In the genomic region with DNA sequence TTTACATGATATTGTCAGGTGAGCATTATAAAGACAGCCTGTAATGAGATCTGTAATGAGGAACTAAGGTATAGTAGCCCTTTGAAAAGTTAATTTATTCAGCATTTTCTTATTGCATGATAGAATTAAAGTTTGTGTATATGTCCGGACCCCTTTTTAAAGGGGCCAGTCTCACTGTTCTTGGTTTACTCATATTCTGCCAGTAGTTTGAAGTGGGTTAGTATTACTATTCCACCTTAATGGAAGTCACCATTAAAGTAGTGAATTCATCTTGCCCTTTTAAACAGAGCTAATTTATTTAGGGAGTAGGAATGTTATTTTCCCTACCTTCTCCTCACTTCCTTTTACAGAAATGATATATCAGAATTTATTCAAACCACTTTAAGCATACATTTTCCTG, we compare ENCODE assay signal across 1 cellular context.
TF ChIP-seq lines count a peak whose summit lies in the region.

No MANE protein-coding gene starts in this region.

TF ChIP-seq in GM23338, 12 proteins besides CTCF, POLR2A, EP300 and RAD21 (continued from another document):
- TF ChIP-seq, protein P1, sequence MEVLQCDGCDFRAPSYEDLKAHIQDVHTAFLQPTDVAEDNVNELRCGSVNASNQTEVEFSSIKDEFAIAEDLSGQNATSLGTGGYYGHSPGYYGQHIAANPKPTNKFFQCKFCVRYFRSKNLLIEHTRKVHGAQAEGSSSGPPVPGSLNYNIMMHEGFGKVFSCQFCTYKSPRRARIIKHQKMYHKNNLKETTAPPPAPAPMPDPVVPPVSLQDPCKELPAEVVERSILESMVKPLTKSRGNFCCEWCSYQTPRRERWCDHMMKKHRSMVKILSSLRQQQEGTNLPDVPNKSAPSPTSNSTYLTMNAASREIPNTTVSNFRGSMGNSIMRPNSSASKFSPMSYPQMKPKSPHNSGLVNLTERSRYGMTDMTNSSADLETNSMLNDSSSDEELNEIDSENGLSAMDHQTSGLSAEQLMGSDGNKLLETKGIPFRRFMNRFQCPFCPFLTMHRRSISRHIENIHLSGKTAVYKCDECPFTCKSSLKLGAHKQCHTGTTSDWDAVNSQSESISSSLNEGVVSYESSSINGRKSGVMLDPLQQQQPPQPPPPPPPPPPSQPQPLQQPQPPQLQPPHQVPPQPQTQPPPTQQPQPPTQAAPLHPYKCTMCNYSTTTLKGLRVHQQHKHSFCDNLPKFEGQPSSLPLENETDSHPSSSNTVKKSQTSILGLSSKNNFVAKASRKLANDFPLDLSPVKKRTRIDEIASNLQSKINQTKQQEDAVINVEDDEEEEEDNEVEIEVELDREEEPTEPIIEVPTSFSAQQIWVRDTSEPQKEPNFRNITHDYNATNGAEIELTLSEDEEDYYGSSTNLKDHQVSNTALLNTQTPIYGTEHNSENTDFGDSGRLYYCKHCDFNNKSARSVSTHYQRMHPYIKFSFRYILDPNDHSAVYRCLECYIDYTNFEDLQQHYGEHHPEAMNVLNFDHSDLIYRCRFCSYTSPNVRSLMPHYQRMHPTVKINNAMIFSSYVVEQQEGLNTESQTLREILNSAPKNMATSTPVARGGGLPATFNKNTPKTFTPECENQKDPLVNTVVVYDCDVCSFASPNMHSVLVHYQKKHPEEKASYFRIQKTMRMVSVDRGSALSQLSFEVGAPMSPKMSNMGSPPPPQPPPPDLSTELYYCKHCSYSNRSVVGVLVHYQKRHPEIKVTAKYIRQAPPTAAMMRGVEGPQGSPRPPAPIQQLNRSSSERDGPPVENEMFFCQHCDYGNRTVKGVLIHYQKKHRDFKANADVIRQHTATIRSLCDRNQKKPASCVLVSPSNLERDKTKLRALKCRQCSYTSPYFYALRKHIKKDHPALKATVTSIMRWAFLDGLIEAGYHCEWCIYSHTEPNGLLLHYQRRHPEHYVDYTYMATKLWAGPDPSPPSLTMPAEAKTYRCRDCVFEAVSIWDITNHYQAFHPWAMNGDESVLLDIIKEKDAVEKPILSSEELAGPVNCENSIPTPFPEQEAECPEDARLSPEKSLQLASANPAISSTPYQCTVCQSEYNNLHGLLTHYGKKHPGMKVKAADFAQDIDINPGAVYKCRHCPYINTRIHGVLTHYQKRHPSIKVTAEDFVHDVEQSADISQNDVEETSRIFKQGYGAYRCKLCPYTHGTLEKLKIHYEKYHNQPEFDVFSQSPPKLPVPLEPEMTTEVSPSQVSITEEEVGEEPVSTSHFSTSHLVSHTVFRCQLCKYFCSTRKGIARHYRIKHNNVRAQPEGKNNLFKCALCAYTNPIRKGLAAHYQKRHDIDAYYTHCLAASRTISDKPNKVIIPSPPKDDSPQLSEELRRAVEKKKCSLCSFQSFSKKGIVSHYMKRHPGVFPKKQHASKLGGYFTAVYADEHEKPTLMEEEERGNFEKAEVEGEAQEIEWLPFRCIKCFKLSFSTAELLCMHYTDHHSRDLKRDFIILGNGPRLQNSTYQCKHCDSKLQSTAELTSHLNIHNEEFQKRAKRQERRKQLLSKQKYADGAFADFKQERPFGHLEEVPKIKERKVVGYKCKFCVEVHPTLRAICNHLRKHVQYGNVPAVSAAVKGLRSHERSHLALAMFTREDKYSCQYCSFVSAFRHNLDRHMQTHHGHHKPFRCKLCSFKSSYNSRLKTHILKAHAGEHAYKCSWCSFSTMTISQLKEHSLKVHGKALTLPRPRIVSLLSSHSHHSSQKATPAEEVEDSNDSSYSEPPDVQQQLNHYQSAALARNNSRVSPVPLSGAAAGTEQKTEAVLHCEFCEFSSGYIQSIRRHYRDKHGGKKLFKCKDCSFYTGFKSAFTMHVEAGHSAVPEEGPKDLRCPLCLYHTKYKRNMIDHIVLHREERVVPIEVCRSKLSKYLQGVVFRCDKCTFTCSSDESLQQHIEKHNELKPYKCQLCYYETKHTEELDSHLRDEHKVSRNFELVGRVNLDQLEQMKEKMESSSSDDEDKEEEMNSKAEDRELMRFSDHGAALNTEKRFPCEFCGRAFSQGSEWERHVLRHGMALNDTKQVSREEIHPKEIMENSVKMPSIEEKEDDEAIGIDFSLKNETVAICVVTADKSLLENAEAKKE (CRISPR knock-in tag; IDR thresholded peaks at IDR 0.05): no peak
- TF ChIP-seq JUNB (IDR thresholded peaks at IDR 0.05; ENCODE audit: unreplicated experiment): no peak
- no peak for TF ChIP-seq STAT1 (IDR thresholded peaks at IDR 0.05; ENCODE audit: unreplicated experiment)
- TF ChIP-seq NANOG (IDR thresholded peaks at IDR 0.05; ENCODE audit: borderline replicate concordance): no peak
- TF ChIP-seq EZH2phosphoT487 (IDR thresholded peaks at IDR 0.05; ENCODE audit: unreplicated experiment): no peak
- no peak for TF ChIP-seq EZH2 (IDR thresholded peaks at IDR 0.05; ENCODE audit: low read depth, unreplicated experiment)
